Comparison of ENCODE assay signal across 8 cellular contexts in the genomic region with DNA sequence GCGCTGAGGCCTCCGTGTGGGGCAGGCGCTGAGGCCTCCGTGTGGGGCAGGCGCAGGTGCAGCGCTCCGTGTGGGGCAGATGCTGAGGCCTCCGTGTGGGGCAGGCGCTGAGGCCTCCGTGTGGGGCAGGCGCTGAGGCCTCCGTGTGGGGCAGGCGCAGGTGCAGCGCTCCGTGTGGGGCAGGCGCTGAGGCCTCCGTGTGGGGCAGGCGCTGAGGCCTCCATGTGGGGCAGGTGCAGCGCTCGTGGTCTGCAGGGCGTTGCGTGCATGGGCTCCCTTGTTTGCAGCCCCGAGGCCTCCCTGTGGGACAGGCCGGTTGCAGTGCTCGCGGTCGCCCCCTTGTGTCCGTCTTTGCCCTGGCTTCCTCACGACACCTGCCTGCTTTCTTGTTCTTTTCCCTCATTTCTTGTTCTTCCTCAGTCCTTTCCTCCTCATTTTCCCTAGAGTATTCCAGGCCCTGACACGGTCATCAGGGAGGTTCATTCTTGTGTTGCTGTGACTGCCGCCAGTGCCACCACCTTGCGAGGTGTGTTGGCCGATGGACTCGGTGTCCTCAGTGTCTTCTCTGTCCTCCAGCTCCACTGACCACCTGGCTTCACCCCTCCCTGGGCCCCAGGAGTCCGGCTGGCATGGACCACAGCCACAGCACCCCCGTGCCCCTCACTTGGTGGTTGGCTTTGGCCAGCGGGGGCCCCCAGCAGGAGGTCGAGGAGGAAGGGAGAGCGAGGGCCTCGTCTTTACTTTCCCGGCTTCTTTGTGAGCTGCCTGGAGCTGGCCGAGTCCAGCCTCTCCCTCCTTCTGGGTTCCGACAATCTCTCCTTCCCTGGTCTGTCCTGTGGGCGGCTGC. TPM values are rescaled to one million over a fixed set of nuclear protein-coding genes. Genes with fewer than 3 reads are reported as not detected.
DNase-seq lines count a peak whose midpoint lies in the region; ATAC-seq and TF ChIP-seq lines count a peak whose summit lies in the region.
"Not testable (repeated sequence)": the region's sequence is repeated elsewhere in the genome, so short reads cannot be mapped to it uniquely, and the experiment has no call there.

No MANE protein-coding gene starts in this region.

- POLR2A ChIA-PET in activated CD4-positive, alpha-beta T cell treated with anti-CD3 and anti-CD28 coated beads, Interleukin-2, amount 10 ng/mL, durations not matched to agents 7 days and 5 days (lab: Charles Lee): not testable (repeated sequence)

- CTCF ChIA-PET in activated CD4-positive, alpha-beta T cell treated with anti-CD3 and anti-CD28 coated beads, Interleukin-2, amount 10 ng/mL, durations not matched to agents 7 days and 5 days (lab: Charles Lee): not testable (repeated sequence)

- H3K4me1 ChIP-seq in heart right ventricle; osteoblast (ENCODE audit: insufficient read depth, low read length): not testable (repeated sequence)

- not testable (repeated sequence) for H3K27ac Mint-ChIP-seq in activated CD4-positive, alpha-beta T cell treated with anti-CD3 and anti-CD28 coated beads, Interleukin-2, amount 10 ng/mL, durations not matched to agents 7 days and 5 days; stimulated activated effector memory CD8-positive, alpha-beta T cell treated with anti-CD3 and anti-CD28 coated beads, Interleukin-12 subunit alpha, Interleukin-12 subunit beta, amount 100 ng/mL, for 72 hours
- peak overlapping the region in 4 of 5 experiments; percentile 29 to 84 (median 66) for H3K27ac Mint-ChIP-seq in brain

- not testable (repeated sequence) for H3K79me2 ChIP-seq in osteoblast (ENCODE audit: insufficient read depth, low read length)

- 56% methylated on average over 27 to 33 of the region's 44 CpGs for WGBS in heart right ventricle, 2 donors

- peak; percentile 43 for DNase-seq in Caki2 (ENCODE audit: low read depth)
- not testable (repeated sequence) for DNase-seq in HFF-Myc (ENCODE audit: extremely low read depth, low read depth)
- peak; percentile 12 for DNase-seq in NOMO-1 treated with dmso at 0.1 percent for 144 hours (lab: John Stamatoyannopoulos, UW; ENCODE audit: unreplicated experiment)
- DNase-seq in activated CD4-positive, alpha-beta T cell treated with anti-CD3 and anti-CD28 coated beads, Interleukin-2, amount 10 ng/mL, durations not matched to agents 7 days and 5 days: peak; percentile 79
- DNase-seq in heart right ventricle: peak; percentile 66 to 84
- DNase-seq in osteoblast (ENCODE audit: insufficient read length, low spot score, missing footprints): peak; percentile 98
- peak; percentile 78 to 88 for DNase-seq in stimulated activated effector memory CD8-positive, alpha-beta T cell treated with anti-CD3 and anti-CD28 coated beads, Interleukin-12 subunit alpha, Interleukin-12 subunit beta, amount 100 ng/mL, for 72 hours (ENCODE audit: low spot score in 2 of 2)

- H2AFZ ChIP-seq in osteoblast (ENCODE audit: low read length): not testable (repeated sequence)

- not testable (repeated sequence) for H3K4me3 Mint-ChIP-seq in activated CD4-positive, alpha-beta T cell treated with anti-CD3 and anti-CD28 coated beads, Interleukin-2, amount 10 ng/mL, durations not matched to agents 7 days and 5 days; brain; stimulated activated effector memory CD8-positive, alpha-beta T cell treated with anti-CD3 and anti-CD28 coated beads, Interleukin-12 subunit alpha, Interleukin-12 subunit beta, amount 100 ng/mL, for 72 hours

- TF ChIP-seq CTCF in HFF-Myc (IDR thresholded peaks at IDR 0.05; ENCODE audit: low read depth, low read length, missing control alignments) (peak; percentile 58), brain (conservative IDR thresholded peaks at IDR 0.05) (peak; percentile 73 to 76), heart right ventricle (IDR thresholded peaks at IDR 0.05) (peak; percentile 70 to 85 (median 80)), osteoblast (IDR thresholded peaks at IDR 0.05; ENCODE audit: extremely low read depth, low read depth, low read length) (peak; percentile 67)

- H3K9me3 ChIP-seq in heart right ventricle; osteoblast (ENCODE audit: low read depth, low read length): not testable (repeated sequence)

- not testable (repeated sequence) for H3K4me3 ChIP-seq in HFF-Myc (replicated peaks; ENCODE audit: low read depth, low read length); heart right ventricle; osteoblast (ENCODE audit: insufficient read depth, low read length)

- H3K9me3 Mint-ChIP-seq in activated CD4-positive, alpha-beta T cell treated with anti-CD3 and anti-CD28 coated beads, Interleukin-2, amount 10 ng/mL, durations not matched to agents 7 days and 5 days; brain; stimulated activated effector memory CD8-positive, alpha-beta T cell treated with anti-CD3 and anti-CD28 coated beads, Interleukin-12 subunit alpha, Interleukin-12 subunit beta, amount 100 ng/mL, for 72 hours: not testable (repeated sequence)

- intact Hi-C loops in heart right ventricle (cut with DNase I): loop anchor here (1.0 to 5.0 kb wide), 4 partner anchors 128 to 130 kb away; no protein-coding TSS in a partner anchor

- in situ Hi-C loops in Caki2 (cut with HindIII; ENCODE audit: low pct_unique_long_range_greater_than_20kb, low sequenced_read_pairs): not testable (repeated sequence)

- not testable (repeated sequence) for H3K4me2 ChIP-seq in osteoblast (ENCODE audit: insufficient read depth, low read length)

- not testable (repeated sequence) for H3K4me1 Mint-ChIP-seq in activated CD4-positive, alpha-beta T cell treated with anti-CD3 and anti-CD28 coated beads, Interleukin-2, amount 10 ng/mL, durations not matched to agents 7 days and 5 days; brain; stimulated activated effector memory CD8-positive, alpha-beta T cell treated with anti-CD3 and anti-CD28 coated beads, Interleukin-12 subunit alpha, Interleukin-12 subunit beta, amount 100 ng/mL, for 72 hours

- not testable (repeated sequence) for H3K36me3 Mint-ChIP-seq in activated CD4-positive, alpha-beta T cell treated with anti-CD3 and anti-CD28 coated beads, Interleukin-2, amount 10 ng/mL, durations not matched to agents 7 days and 5 days (ENCODE audit: low read depth); stimulated activated effector memory CD8-positive, alpha-beta T cell treated with anti-CD3 and anti-CD28 coated beads, Interleukin-12 subunit alpha, Interleukin-12 subunit beta, amount 100 ng/mL, for 72 hours
- H3K36me3 Mint-ChIP-seq in brain: peaks cover 14% of the 10 kb centered on the region

- not testable (repeated sequence) for H3K27me3 Mint-ChIP-seq in activated CD4-positive, alpha-beta T cell treated with anti-CD3 and anti-CD28 coated beads, Interleukin-2, amount 10 ng/mL, durations not matched to agents 7 days and 5 days; brain

- ATAC-seq in heart right ventricle: peak; percentile 56 to 80 (median 72)
- peak; percentile 65 for ATAC-seq in stimulated activated effector memory CD8-positive, alpha-beta T cell treated with anti-CD3 and anti-CD28 coated beads, Interleukin-12 subunit alpha, Interleukin-12 subunit beta, amount 100 ng/mL, for 72 hours

- peaks cover 10% of the 10 kb centered on the region for H4K20me1 ChIP-seq in osteoblast (ENCODE audit: insufficient read depth, low read length)

- peaks cover 0 to 25% (median 0%) of the 10 kb centered on the region in 9 donors for H3K36me3 ChIP-seq in heart right ventricle
- not testable (repeated sequence) for H3K36me3 ChIP-seq in osteoblast (ENCODE audit: insufficient read depth, low read length)

- H3K27ac ChIP-seq in heart right ventricle; osteoblast (ENCODE audit: low read depth, low read length): not testable (repeated sequence)

- H3K27me3 ChIP-seq in heart right ventricle; osteoblast (ENCODE audit: insufficient read depth, low read length): not testable (repeated sequence)

RNA-seq across cellular contexts. Expression of gene LRRC27, which starts 20.7 kb away (rescaled TPM):
- 12.7 and 13.6 TPM in 2 replicates for total RNA-seq in Caki2 (2014; rRNA removed; shearing (Covaris generic); ENCODE audit: low replicate concordance)
- total RNA-seq in activated CD4-positive, alpha-beta T cell treated with anti-CD3 and anti-CD28 coated beads, Interleukin-2, amount 10 ng/mL, durations not matched to agents 7 days and 5 days: 1 to 10 TPM; 4.4 to 6.1 TPM
- 16.2 TPM for polyA plus RNA-seq in brain (ENCODE audit: insufficient read depth, low read depth, low replicate concordance)
- 1 to 10 TPM; 3.0 to 8.1 (median 4.7) TPM for total RNA-seq in heart right ventricle
- polyA plus RNA-seq in heart right ventricle: 1 to 10 TPM; 3.5 to 6.0 TPM
- 11.2 and 13.4 TPM in 2 replicates for total RNA-seq in osteoblast

RNA-seq across cellular contexts. Expression of gene PWWP2B, which starts 44.3 kb away (rescaled TPM):
- total RNA-seq in Caki2 (2014; rRNA removed; shearing (Covaris generic); ENCODE audit: low replicate concordance): 5.2 and 14.8 TPM in 2 replicates
- total RNA-seq in activated CD4-positive, alpha-beta T cell treated with anti-CD3 and anti-CD28 coated beads, Interleukin-2, amount 10 ng/mL, durations not matched to agents 7 days and 5 days: 1 to 10 TPM; 8.1 to 9.3 TPM
- 16.0 TPM for polyA plus RNA-seq in brain (ENCODE audit: insufficient read depth, low read depth, low replicate concordance)
- 10 to 100 TPM; 11.1 to 21.3 (median 15.1) TPM for total RNA-seq in heart right ventricle
- 10 to 100 TPM; 11.9 to 15.3 TPM for polyA plus RNA-seq in heart right ventricle
- 15.3 and 18.5 TPM in 2 replicates for total RNA-seq in osteoblast

RNA-seq across cellular contexts. Expression of gene STK32C, which starts 44.9 kb away (rescaled TPM):
- total RNA-seq in Caki2 (2014; rRNA removed; shearing (Covaris generic); ENCODE audit: low replicate concordance): 22.5 and 47.3 TPM in 2 replicates
- total RNA-seq in activated CD4-positive, alpha-beta T cell treated with anti-CD3 and anti-CD28 coated beads, Interleukin-2, amount 10 ng/mL, durations not matched to agents 7 days and 5 days: 10 to 100 TPM; 11.1 to 15.2 TPM
- 72.6 TPM for polyA plus RNA-seq in brain (ENCODE audit: insufficient read depth, low read depth, low replicate concordance)
- total RNA-seq in heart right ventricle: 1 to 10 TPM; 2.7 to 7.7 (median 5.7) TPM
- polyA plus RNA-seq in heart right ventricle: 1 to 10 TPM; 4.7 to 8.9 TPM
- 12.7 and 14.5 TPM in 2 replicates for total RNA-seq in osteoblast
